28 cellular contexts compared by ENCODE assay signal in genomic region chr10:124392651-124393342, GRCh38. TPM values are rescaled to one million over a fixed set of nuclear protein-coding genes. Genes with fewer than 3 reads are reported as not detected.
"Had no signal": no experiment of that assay in that cellular context is flagged by ENCODE, and none has a peak within 500 bp of the region (broad histone marks: within the 10 kb centered on the region; RNA-seq: fewer than 3 reads in every experiment).

No MANE protein-coding gene starts in this region.

- H3K4me1 Mint-ChIP-seq: nephron progenitor cell; stimulated activated naive B cell treated with anti-CD40 and anti-IgM and Interleukin-4, amounts not matched to agents 10 μg/mL and 1 μg/mL and 100 μg/mL, for 72 hours had no signal

- H3K4me3 ChIP-seq: gastrocnemius medialis, hepatocyte, psoas muscle, skin epidermis, spleen, thoracic aorta, tibial nerve, upper lobe of right lung, uterus had no signal

- H3K36me3 ChIP-seq: uterus had no signal

- H3K9me3 Mint-ChIP-seq: effector memory CD8-positive, alpha-beta T cell; naive thymus-derived CD8-positive, alpha-beta T cell; nephron progenitor cell; stimulated activated naive CD8-positive, alpha-beta T cell treated with anti-CD3 and anti-CD28 coated beads, Interleukin-15, Interleukin-2, amounts not matched to agents 100 ng/mL and 50 ng/mL, for 24 hours had no signal

- H3K27me3 Mint-ChIP-seq: effector memory CD8-positive, alpha-beta T cell; naive thymus-derived CD8-positive, alpha-beta T cell; stimulated activated naive B cell treated with anti-CD40 and anti-IgM and Interleukin-4, amounts not matched to agents 10 μg/mL and 1 μg/mL and 100 μg/mL, for 72 hours; stimulated activated naive CD8-positive, alpha-beta T cell treated with anti-CD3 and anti-CD28 coated beads, Interleukin-15, Interleukin-2, amounts not matched to agents 100 ng/mL and 50 ng/mL, for 24 hours had no signal

- H3K27ac Mint-ChIP-seq: effector memory CD8-positive, alpha-beta T cell; nephron progenitor cell; stimulated activated naive B cell treated with anti-CD40 and anti-IgM and Interleukin-4, amounts not matched to agents 10 μg/mL and 1 μg/mL and 100 μg/mL, for 72 hours; stimulated activated naive CD8-positive, alpha-beta T cell treated with anti-CD3 and anti-CD28 coated beads, Interleukin-15, Interleukin-2, amounts not matched to agents 100 ng/mL and 50 ng/mL, for 24 hours had no signal

- H3K4me1 ChIP-seq: psoas muscle had no signal

- H3K9me3 ChIP-seq: gastrocnemius medialis, psoas muscle, thoracic aorta, tibial nerve, upper lobe of right lung, uterus had no signal

- H3K4me2 ChIP-seq: hepatocyte had no signal

- DNase-seq: cortex of kidney; effector memory CD8-positive, alpha-beta T cell; foreskin fibroblast; gastrocnemius medialis; kidney; naive thymus-derived CD8-positive, alpha-beta T cell; nephron progenitor cell; nucleus accumbens; psoas muscle; spleen; stimulated activated CD4-positive, alpha-beta T cell treated with anti-CD3 and anti-CD28 coated beads, Interleukin-2, amount 100 ng/mL, for 48 hours; stimulated activated naive B cell treated with anti-CD40 and anti-IgM and Interleukin-4, amounts not matched to agents 10 μg/mL and 1 μg/mL and 100 μg/mL, for 72 hours; upper lobe of right lung; uterus had no signal

- H3K27me3 ChIP-seq: gastrocnemius medialis, hepatocyte, spleen, tibial nerve, upper lobe of right lung, uterus had no signal

- H3K4me3 Mint-ChIP-seq: effector memory CD8-positive, alpha-beta T cell; naive thymus-derived CD8-positive, alpha-beta T cell; nephron progenitor cell; stimulated activated naive B cell treated with anti-CD40 and anti-IgM and Interleukin-4, amounts not matched to agents 10 μg/mL and 1 μg/mL and 100 μg/mL, for 72 hours; stimulated activated naive CD8-positive, alpha-beta T cell treated with anti-CD3 and anti-CD28 coated beads, Interleukin-15, Interleukin-2, amounts not matched to agents 100 ng/mL and 50 ng/mL, for 24 hours had no signal

- H3K27ac ChIP-seq: gastrocnemius medialis, hepatocyte, psoas muscle, skin epidermis, spleen, thoracic aorta, tibial nerve, upper lobe of right lung, uterus had no signal

- ATAC-seq: effector memory CD8-positive, alpha-beta T cell; gastrocnemius medialis; left lobe of liver; naive thymus-derived CD8-positive, alpha-beta T cell; psoas muscle; right cardiac atrium; stimulated activated naive B cell treated with anti-CD40 and anti-IgM and Interleukin-4, amounts not matched to agents 10 μg/mL and 1 μg/mL and 100 μg/mL, for 72 hours; upper lobe of right lung had no signal

- H2AFZ ChIP-seq: hepatocyte had no signal

- H3K79me2 ChIP-seq: hepatocyte had no signal

RNA-seq across cellular contexts. Expression of gene NKX1-2, which starts 57.0 kb away (rescaled TPM):
- total RNA-seq: dermis microvascular lymphatic vessel endothelial cell; gastrocnemius medialis; glomerular endothelial cell; kidney; liver; lung microvascular endothelial cell; myocyte; naive thymus-derived CD8-positive, alpha-beta T cell; osteocyte; psoas muscle; renal cortical epithelial cell; right cardiac atrium; spleen; thoracic aorta; tibial nerve; upper lobe of right lung; uterus had no signal
- polyA plus RNA-seq: liver; naive thymus-derived CD8-positive, alpha-beta T cell; psoas muscle; right cardiac atrium; spleen had no signal
